Comparison of ENCODE assay signal across 19 cellular contexts in genomic region chr4:82814034-82814433, GRCh38.
"Had no signal": no experiment of that assay in that cellular context is flagged by ENCODE, and none has a peak within 500 bp of the region (broad histone marks: within the 10 kb centered on the region; RNA-seq: fewer than 3 reads in every experiment).

No MANE protein-coding gene starts in this region.

- H3K9ac ChIP-seq: parathyroid adenoma had no signal

- H3K36me3 ChIP-seq: uterus had no signal

- H3K79me2 ChIP-seq: hepatocyte, parathyroid adenoma had no signal

- DNase-seq: heart right ventricle; islet precursor cell; left ventricle myocardium inferior; naive B cell; nucleus accumbens; psoas muscle; spleen; stimulated activated CD4-positive, alpha-beta T cell treated with anti-CD3 and anti-CD28 coated beads, Interleukin-4, amount 100 ng/mL, for 24 hours; stimulated activated naive CD4-positive, alpha-beta T cell; uterus had no signal

- H3K4me1 ChIP-seq: parathyroid adenoma, psoas muscle, uterus had no signal

- H3K27ac ChIP-seq: heart right ventricle, hepatocyte, left ventricle myocardium inferior, parathyroid adenoma, psoas muscle, right atrium auricular region, skin epidermis, spleen, tibial nerve, uterus had no signal

- H3K9me3 ChIP-seq: heart right ventricle, left ventricle myocardium inferior, psoas muscle, right atrium auricular region, spleen, tibial nerve, uterus had no signal

- H3K4me3 ChIP-seq: heart right ventricle, hepatocyte, left ventricle myocardium inferior, lung, psoas muscle, right atrium auricular region, skin epidermis, spleen, tibial nerve, uterus had no signal

- H3K4me2 ChIP-seq: hepatocyte had no signal

- H3K27me3 ChIP-seq: heart right ventricle, hepatocyte, right atrium auricular region, spleen, tibial nerve, uterus had no signal

- ATAC-seq: natural killer cell treated with Interleukin-12 subunit alpha and Interleukin-12 subunit beta and Interleukin-15 and Interleukin-18, amount 100 ng/mL, for 72 hours; sciatic nerve; stimulated activated effector memory CD8-positive, alpha-beta T cell treated with anti-CD3 and anti-CD28 coated beads, Interleukin-12 subunit alpha, Interleukin-12 subunit beta, amount 100 ng/mL, for 72 hours had no signal

- H2AFZ ChIP-seq: hepatocyte, parathyroid adenoma had no signal
